Comparison of ENCODE assay signal across 18 cellular contexts in the genomic region with DNA sequence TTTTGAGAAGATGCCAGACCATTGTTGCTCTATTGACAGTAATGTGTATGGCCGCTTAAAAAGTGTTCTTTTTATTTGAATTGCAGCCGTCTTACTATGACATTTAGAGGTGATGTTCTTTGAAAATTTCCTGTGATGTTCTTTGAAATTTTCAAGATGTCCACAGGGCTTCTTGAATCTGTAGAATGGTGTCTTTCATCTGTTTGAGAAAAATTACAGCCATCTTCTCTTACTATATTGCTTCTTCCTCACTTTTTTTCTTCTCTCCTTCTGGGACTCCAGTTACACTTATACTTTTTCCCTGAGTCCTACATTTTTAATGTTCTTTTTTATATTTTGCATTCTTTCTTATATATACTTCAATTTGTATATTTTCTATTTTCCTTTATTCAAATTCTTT.
"Had no signal": no experiment of that assay in that cellular context is flagged by ENCODE, and none has a peak within 500 bp of the region (broad histone marks: within the 10 kb centered on the region; RNA-seq: fewer than 3 reads in every experiment).

No MANE protein-coding gene starts in this region.

- H3K9me3 ChIP-seq: gastroesophageal sphincter, left lung, prostate gland, SJSA1, upper lobe of left lung had no signal

- H3K27me3 ChIP-seq: gastroesophageal sphincter, left lung, SJSA1, upper lobe of left lung had no signal

- H3K4me3 Mint-ChIP-seq: activated T-cell treated with anti-CD3 and anti-CD28 coated beads, Interleukin-2, amount 50 U/mL, for 4 hours; nephron had no signal

- H3K27ac ChIP-seq: gastroesophageal sphincter, SJSA1 had no signal

- H3K4me1 Mint-ChIP-seq: nephron had no signal

- H3K27ac Mint-ChIP-seq: nephron had no signal

- H3K4me1 ChIP-seq: prostate gland, SJSA1 had no signal

- DNase-seq: activated CD4-positive, alpha-beta T cell treated with anti-CD3 and anti-CD28 coated beads, Interleukin-2, amount 50 U/mL, for 48 hours; activated CD4-positive, CD25-positive, alpha-beta regulatory T cell treated with anti-CD3 and anti-CD28 coated beads, Interleukin-2, amount 50 U/mL, for 72 hours; activated T-cell treated with anti-CD3 and anti-CD28 coated beads, Interleukin-2, amount 50 U/mL, for 4 hours; dermis blood vessel endothelial cell; erythroblast; islet precursor cell; left lung; mammary epithelial cell; occipital lobe; right cardiac atrium; small intestine; stimulated activated CD4-positive, alpha-beta T cell treated with anti-CD3 and anti-CD28 coated beads, Interleukin-4, amount 100 ng/mL, for 24 hours; stimulated activated naive CD8-positive, alpha-beta T cell treated with anti-CD3 and anti-CD28 coated beads, Interleukin-15, Interleukin-2, amounts not matched to agents 100 U/mL and 50 U/mL, for 24 hours; upper lobe of left lung had no signal

- ATAC-seq: activated T-cell treated with anti-CD3 and anti-CD28 coated beads, Interleukin-2, amount 50 U/mL, for 4 hours; gastroesophageal sphincter; stimulated activated naive CD8-positive, alpha-beta T cell treated with anti-CD3 and anti-CD28 coated beads, Interleukin-15, Interleukin-2, amounts not matched to agents 100 U/mL and 50 U/mL, for 24 hours had no signal
